2 cellular contexts compared by ENCODE assay signal in genomic region chr10:12659706-12660105, GRCh38.
TF ChIP-seq lines count a peak whose summit lies in the region.

No MANE protein-coding gene starts in this region.

TF ChIP-seq in WTC11, 78 proteins besides CTCF, POLR2A, EP300 and RAD21:
- TF ChIP-seq PRDM15 (CRISPR knock-in tag; IDR thresholded peaks at IDR 0.05) (peak; percentile 60), NFATC4 (CRISPR knock-in tag; IDR thresholded peaks at IDR 0.05) (no peak), ZNF219 (CRISPR knock-in tag; IDR thresholded peaks at IDR 0.05; ENCODE audit: borderline replicate concordance) (no peak), ZNF281 (CRISPR knock-in tag; IDR thresholded peaks at IDR 0.05) (no peak), ZNF416 (CRISPR knock-in tag; IDR thresholded peaks at IDR 0.05) (no peak), ZSCAN18 (CRISPR knock-in tag; IDR thresholded peaks at IDR 0.05) (no peak)

TF ChIP-seq in K562, 482 proteins besides CTCF, POLR2A, EP300 and RAD21 (continued from another document):
- TF ChIP-seq E2F1 (CRISPR knock-in tag; IDR thresholded peaks at IDR 0.05) = no peak
- no peak for TF ChIP-seq CREB1 (IDR thresholded peaks at IDR 0.05)
- no peak for TF ChIP-seq CREB1 (CRISPR knock-in tag; IDR thresholded peaks at IDR 0.05)
- TF ChIP-seq PBX2 (CRISPR knock-in tag; IDR thresholded peaks at IDR 0.05; ENCODE audit: low read depth) = no peak
- TF ChIP-seq PBX2 (tag; conservative IDR thresholded peaks at IDR 0.05; ENCODE audit: low read depth) = no peak
- TF ChIP-seq BMI1 (IDR thresholded peaks at IDR 0.05; ENCODE audit: low read length) = no peak
- TF ChIP-seq GTF3C2 (IDR thresholded peaks at IDR 0.05; ENCODE audit: borderline replicate concordance, extremely low read depth, insufficient read length) = no peak
- TF ChIP-seq USF1 (CRISPR knock-in tag; IDR thresholded peaks at IDR 0.05) = no peak
- no peak for TF ChIP-seq ZNF77 (CRISPR knock-in tag; IDR thresholded peaks at IDR 0.05)
- TF ChIP-seq SUPT5H (IDR thresholded peaks at IDR 0.05) = no peak
- peak; percentile 82 for TF ChIP-seq ZBTB40 (IDR thresholded peaks at IDR 0.05)
- TF ChIP-seq ZBTB40 (CRISPR knock-in tag; IDR thresholded peaks at IDR 0.05) = no peak
- TF ChIP-seq TEAD4 (IDR thresholded peaks at IDR 0.05; ENCODE audit: low read length) = no peak
- no peak for TF ChIP-seq TEAD4 (CRISPR knock-in tag; IDR thresholded peaks at IDR 0.05; ENCODE audit: borderline replicate concordance)
- TF ChIP-seq GABPA (tag; conservative IDR thresholded peaks at IDR 0.05; ENCODE audit: low read depth) = peak; percentile 79
- no peak for TF ChIP-seq RFX1 (IDR thresholded peaks at IDR 0.05)
- TF ChIP-seq CCNT2 (IDR thresholded peaks at IDR 0.05; ENCODE audit: borderline replicate concordance, extremely low read depth, insufficient read length, low read depth, low read length) = no peak
- TF ChIP-seq SRSF7 (optimal IDR thresholded peaks at IDR 0.05; ENCODE audit: low read depth, low read length) = no peak
- TF ChIP-seq IRF2 (CRISPR knock-in tag; IDR thresholded peaks at IDR 0.05) = no peak
- TF ChIP-seq ELF1 (tag; IDR thresholded peaks at IDR 0.05) = peak; percentile 62
- no peak for TF ChIP-seq NR2C2 (CRISPR knock-in tag; IDR thresholded peaks at IDR 0.05)
- peak; percentile 60 for TF ChIP-seq NR2C2 (tag; IDR thresholded peaks at IDR 0.05)
- no peak for TF ChIP-seq ZNF780A (CRISPR knock-in tag; IDR thresholded peaks at IDR 0.05)
- TF ChIP-seq ZNF41 (CRISPR knock-in tag; conservative IDR thresholded peaks at IDR 0.05) = no peak
- no peak for TF ChIP-seq MTA3 (IDR thresholded peaks at IDR 0.05; ENCODE audit: borderline replicate concordance)
- no peak for TF ChIP-seq SOX6 (IDR thresholded peaks at IDR 0.05)
- TF ChIP-seq ZNF583 (CRISPR knock-in tag; IDR thresholded peaks at IDR 0.05) = no peak
- no peak for TF ChIP-seq POLR2G (IDR thresholded peaks at IDR 0.05; ENCODE audit: low read depth, low read length)
- no peak for TF ChIP-seq HSF4 (CRISPR knock-in tag; IDR thresholded peaks at IDR 0.05; ENCODE audit: borderline replicate concordance)
- no peak for TF ChIP-seq ETV6 (IDR thresholded peaks at IDR 0.05; ENCODE audit: borderline replicate concordance in 1 of 2, low read depth in 2 of 2, low read length in 1 of 2)
- TF ChIP-seq ETV6 (CRISPR knock-in tag; IDR thresholded peaks at IDR 0.05; ENCODE audit: borderline replicate concordance) = no peak
- no peak for TF ChIP-seq MCM2 (IDR thresholded peaks at IDR 0.05; ENCODE audit: low read depth)
- TF ChIP-seq EHMT2 (IDR thresholded peaks at IDR 0.05) = peak; percentile 71; the same call in 1 of the 2 replicates
- TF ChIP-seq NR2C1 (IDR thresholded peaks at IDR 0.05) = peak; percentile 49
- 0 out of 2 replicates have a peak, but pooled peaks have one; percentile 28 for TF ChIP-seq NR2C1 (tag; IDR thresholded peaks at IDR 0.05)
- no peak for TF ChIP-seq TCF3 (CRISPR knock-in tag; IDR thresholded peaks at IDR 0.05)
- TF ChIP-seq ZNF830 (CRISPR knock-in tag; IDR thresholded peaks at IDR 0.05) = no peak
- TF ChIP-seq KAT8 (IDR thresholded peaks at IDR 0.05; ENCODE audit: low read depth) = no peak
